In genomic region chr9:37931586-37931985, GRCh38 we compare ENCODE assay signal across 23 cellular contexts.
"Had no signal": no experiment of that assay in that cellular context is flagged by ENCODE, and none has a peak within 500 bp of the region (broad histone marks: within the 10 kb centered on the region; RNA-seq: fewer than 3 reads in every experiment).

No MANE protein-coding gene starts in this region.

- H3K4me1 Mint-ChIP-seq: stimulated activated memory B cell treated with anti-CD40 and anti-IgM and Interleukin-4, amounts not matched to agents 10 μg/mL and 1 μg/mL and 100 μg/mL, for 72 hours; stimulated activated naive CD8-positive, alpha-beta T cell treated with anti-CD3 and anti-CD28 coated beads, Interleukin-15, amount 100 ng/mL, for 72 hours had no signal

- H3K4me3 Mint-ChIP-seq: effector memory CD8-positive, alpha-beta T cell; natural killer cell treated with Interleukin-12 subunit alpha and Interleukin-12 subunit beta and Interleukin-15 and Interleukin-18, amount 100 ng/mL, for 72 hours; neural progenitor cell; stimulated activated memory B cell treated with anti-CD40 and anti-IgM and Interleukin-4, amounts not matched to agents 10 μg/mL and 1 μg/mL and 100 μg/mL, for 72 hours; stimulated activated naive CD8-positive, alpha-beta T cell treated with anti-CD3 and anti-CD28 coated beads, Interleukin-15, amount 100 ng/mL, for 72 hours had no signal

- H3K27me3 Mint-ChIP-seq: natural killer cell treated with Interleukin-12 subunit alpha and Interleukin-12 subunit beta and Interleukin-15 and Interleukin-18, amount 100 ng/mL, for 72 hours; stimulated activated naive CD8-positive, alpha-beta T cell treated with anti-CD3 and anti-CD28 coated beads, Interleukin-15, amount 100 ng/mL, for 72 hours had no signal

- H3K27ac Mint-ChIP-seq: effector memory CD8-positive, alpha-beta T cell; natural killer cell treated with Interleukin-12 subunit alpha and Interleukin-12 subunit beta and Interleukin-15 and Interleukin-18, amount 100 ng/mL, for 72 hours; neural progenitor cell; stimulated activated memory B cell treated with anti-CD40 and anti-IgM and Interleukin-4, amounts not matched to agents 10 μg/mL and 1 μg/mL and 100 μg/mL, for 72 hours had no signal

- H3K9me3 Mint-ChIP-seq: effector memory CD8-positive, alpha-beta T cell; natural killer cell treated with Interleukin-12 subunit alpha and Interleukin-12 subunit beta and Interleukin-15 and Interleukin-18, amount 100 ng/mL, for 72 hours; stimulated activated memory B cell treated with anti-CD40 and anti-IgM and Interleukin-4, amounts not matched to agents 10 μg/mL and 1 μg/mL and 100 μg/mL, for 72 hours; stimulated activated naive CD8-positive, alpha-beta T cell treated with anti-CD3 and anti-CD28 coated beads, Interleukin-15, amount 100 ng/mL, for 72 hours had no signal

- H3K4me3 ChIP-seq: esophagus squamous epithelium, hepatocyte, lung, neural progenitor cell, pancreas, spleen, thoracic aorta, transverse colon had no signal

- DNase-seq: central memory CD4-positive, alpha-beta T cell; cortex of kidney; effector memory CD8-positive, alpha-beta T cell; esophagus squamous epithelium; left colon; left ventricle myocardium superior; mesenchymal stem cell; midbrain; nucleus accumbens; pancreas; spleen; stimulated activated CD4-positive, alpha-beta T cell treated with anti-CD3 and anti-CD28 coated beads, Interleukin-15, amount 100 ng/mL, for 24 hours; stimulated activated CD4-positive, alpha-beta T cell treated with anti-CD3 and anti-CD28 coated beads, Interleukin-1b, Interleukin-23, amount 100 ng/mL, for 48 hours; stimulated activated CD4-positive, alpha-beta T cell treated with anti-CD3 and anti-CD28 coated beads, Interleukin-4, amount 100 ng/mL, for 24 hours; stimulated activated naive CD8-positive, alpha-beta T cell treated with anti-CD3 and anti-CD28 coated beads, Interleukin-15, amount 100 ng/mL, for 72 hours; transverse colon had no signal

- H3K36me3 Mint-ChIP-seq: natural killer cell treated with Interleukin-12 subunit alpha and Interleukin-12 subunit beta and Interleukin-15 and Interleukin-18, amount 100 ng/mL, for 72 hours; stimulated activated memory B cell treated with anti-CD40 and anti-IgM and Interleukin-4, amounts not matched to agents 10 μg/mL and 1 μg/mL and 100 μg/mL, for 72 hours had no signal

- ATAC-seq: effector memory CD8-positive, alpha-beta T cell; left colon; left ventricle myocardium superior; natural killer cell treated with Interleukin-12 subunit alpha and Interleukin-12 subunit beta and Interleukin-15 and Interleukin-18, amount 100 ng/mL, for 72 hours; pancreas; sciatic nerve; stimulated activated memory B cell treated with anti-CD40 and anti-IgM and Interleukin-4, amounts not matched to agents 10 μg/mL and 1 μg/mL and 100 μg/mL, for 72 hours; stimulated activated naive CD8-positive, alpha-beta T cell treated with anti-CD3 and anti-CD28 coated beads, Interleukin-15, amount 100 ng/mL, for 72 hours had no signal
